Comparison of ENCODE assay signal across 13 cellular contexts in the genomic region with DNA sequence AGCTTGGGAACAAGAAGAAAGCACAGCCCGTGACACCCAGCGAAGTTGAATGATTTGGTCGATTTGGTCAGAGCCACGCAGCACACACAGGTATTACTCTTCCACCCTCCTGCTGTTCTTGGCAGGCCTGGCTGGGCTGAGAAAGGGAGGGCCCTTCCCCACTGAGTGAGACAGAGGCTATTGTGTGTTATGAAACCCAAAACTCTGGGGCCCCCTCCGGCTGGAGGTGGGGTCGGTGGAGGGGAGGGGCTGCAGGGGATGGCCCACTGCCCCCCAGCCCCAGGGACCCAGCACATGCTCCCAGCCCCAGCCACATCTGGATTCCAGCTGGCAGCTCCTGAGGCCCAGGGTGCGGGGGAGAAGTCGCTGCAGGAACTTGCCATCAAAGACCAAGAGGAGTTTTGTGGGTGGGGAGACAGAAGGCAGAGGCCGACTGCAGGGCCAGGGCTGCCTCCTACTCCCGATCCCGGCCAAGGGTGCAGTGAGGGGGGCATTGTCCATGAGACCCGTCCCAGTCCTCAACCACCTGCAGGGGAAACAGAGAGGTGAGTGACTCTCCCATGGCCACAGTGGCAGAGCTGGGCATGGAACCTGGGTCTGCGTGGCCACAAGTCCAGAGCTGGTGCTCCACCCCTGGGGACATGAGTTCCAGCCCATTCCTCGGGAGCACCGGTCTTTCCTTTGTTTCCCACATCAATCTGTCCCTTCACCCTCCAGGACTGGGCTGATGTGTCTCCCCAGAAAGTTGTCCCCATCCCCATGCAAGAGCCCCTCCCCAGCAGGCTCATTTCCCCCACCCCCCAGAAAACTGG. TPM values are rescaled to one million over a fixed set of nuclear protein-coding genes. Genes with fewer than 3 reads are reported as not detected.
DNase-seq lines count a peak whose midpoint lies in the region; ATAC-seq and TF ChIP-seq lines count a peak whose summit lies in the region.
"Had no signal": no experiment of that assay in that cellular context is flagged by ENCODE, and none has a peak within 500 bp of the region (broad histone marks: within the 10 kb centered on the region; RNA-seq: fewer than 3 reads in every experiment).

No MANE protein-coding gene starts in this region.

- intact Hi-C loops in left lung (cut with DNase I): no loop called here
- intact Hi-C loops in PC-9 (cut with micrococcal nuclease; ENCODE audit: unreplicated experiment): no loop called here

- H2AFZ ChIP-seq in PC-9: no peak overlapping the region
- H2AFZ ChIP-seq: parathyroid adenoma had no signal

- H3K27me3 ChIP-seq in left lung (peaks cover 0 to 10% of the 10 kb centered on the region in 2 donors), PC-9 (ENCODE audit: insufficient read depth, low read depth) (peaks cover 13% of the 10 kb centered on the region; the same call in 1 of the 2 replicates)

- peak; percentile 42 for ATAC-seq in left lung

- no peak overlapping the region for H3K4me3 ChIP-seq in left lung
- no peak overlapping the region for H3K4me3 ChIP-seq in PC-9

- H3K9me2 ChIP-seq in PC-9 (ENCODE audit: insufficient read depth): no peaks in the 10 kb centered on the region

- DNase-seq in AG20443 (ENCODE audit: low spot score): peak; percentile 42
- peak; percentile 31 for DNase-seq in NCI-H146 treated with DMSO at 0.1 percent for 48 hours (lab: John Stamatoyannopoulos, UW; ENCODE audit: unreplicated experiment)
- DNase-seq in left lung: no peak
- DNase-seq in SKM-1 treated with dmso at 0.1 percent for 144 hours (lab: John Stamatoyannopoulos, UW; ENCODE audit: unreplicated experiment): no peak
- no peak for DNase-seq in LoVo (ENCODE audit: low spot score)
- DNase-seq in AG08395 (ENCODE audit: low spot score): no peak
- DNase-seq in PC-9: no peak
- DNase-seq: anterior cingulate cortex; NCI-H1436; RPMI8226; stimulated activated CD4-positive, alpha-beta T cell treated with anti-CD3 and anti-CD28 coated beads, Interleukin-4, amount 100 ng/mL, for 4 hours had no signal

- no peaks in the 10 kb centered on the region for H3K4me1 ChIP-seq in left lung
- no peaks in the 10 kb centered on the region for H3K4me1 ChIP-seq in PC-9 (replicated peaks; ENCODE audit: insufficient read depth)
- H3K4me1 ChIP-seq: parathyroid adenoma had no signal

- no peaks in the 10 kb centered on the region for H3K36me3 ChIP-seq in left lung
- no peaks in the 10 kb centered on the region for H3K36me3 ChIP-seq in PC-9 (ENCODE audit: low read depth)

- CTCF ChIA-PET in PC-9 (lab: Charles Lee): no interaction called here

- peaks cover 5% of the 10 kb centered on the region for H3K27me3 Mint-ChIP-seq in brain

- no TSS peak for BruUV-seq in PC-9 (replicated peaks; lab: Mats Ljungman, UMichigan)

- H3K9me3 Mint-ChIP-seq in brain: peaks cover 0 to 2% (median 0%) of the 10 kb centered on the region in 5 experiments

- H3K4me1 Mint-ChIP-seq in brain: peaks cover 33% of the 10 kb centered on the region

- no peaks in the 10 kb centered on the region for H3K36me3 Mint-ChIP-seq in brain

- peak overlapping the region in 2 of 5 experiments; percentile 19 to 28 for H3K4me3 Mint-ChIP-seq in brain

- H4K20me1 ChIP-seq in PC-9 (ENCODE audit: insufficient read depth): no peaks in the 10 kb centered on the region

- POLR2A ChIA-PET in PC-9 (lab: Charles Lee; ENCODE audit: unreplicated experiment): no interaction called here

- no peaks in the 10 kb centered on the region for H3K79me2 ChIP-seq in PC-9 (ENCODE audit: low read depth)
- H3K79me2 ChIP-seq: parathyroid adenoma had no signal

- H3K27ac ChIP-seq in left lung: no peak overlapping the region
- no peak overlapping the region for H3K27ac ChIP-seq in PC-9
- H3K27ac ChIP-seq: parathyroid adenoma had no signal

- TF ChIP-seq CTCF in brain (conservative IDR thresholded peaks at IDR 0.05) (no peak), left lung (IDR thresholded peaks at IDR 0.05) (no peak), PC-9 (conservative IDR thresholded peaks at IDR 0.05) (no peak)

- H3K4me2 ChIP-seq in PC-9: no peak overlapping the region

- H3K9me3 ChIP-seq in left lung (no peaks in the 10 kb centered on the region), PC-9 (ENCODE audit: insufficient read depth, low read depth) (no peaks in the 10 kb centered on the region)

- H3F3A ChIP-seq in PC-9 (ENCODE audit: insufficient read depth, low read depth): no peaks in the 10 kb centered on the region

- H3K27ac Mint-ChIP-seq in brain: peak overlapping the region; percentile 31 to 91 (median 78)

RNA-seq across cellular contexts. Expression of gene TMEM119, which starts 8.7 kb away (rescaled TPM):
- 4.6 TPM for polyA plus RNA-seq in brain (ENCODE audit: insufficient read depth, low read depth, low replicate concordance)
- total RNA-seq in left lung: 10 to 100 TPM; 50.5 to 90.9 TPM
- total RNA-seq in PC-9 (2021): not detected in 2 replicates

RNA-seq across cellular contexts. Expression of gene ISCU, which starts 26.8 kb away (rescaled TPM):
- 108 TPM for polyA plus RNA-seq in brain (ENCODE audit: insufficient read depth, low read depth, low replicate concordance)
- total RNA-seq in left lung: 100 to 1,000 TPM in 1 of 2 donors, 10 to 100 TPM in 1; 97.9 to 147 TPM
- total RNA-seq in PC-9 (2021): 84.8 and 86.7 TPM in 2 replicates

RNA-seq across cellular contexts. Expression of gene SART3, which starts 28.3 kb away (rescaled TPM):
- polyA plus RNA-seq in brain (ENCODE audit: insufficient read depth, low read depth, low replicate concordance): 36.6 TPM
- total RNA-seq in left lung (10 to 100 TPM; 35.1 to 41.7 TPM), PC-9 (2021) (49.3 and 54.3 TPM in 2 replicates)

RNA-seq across cellular contexts. Expression of gene SELPLG, which starts 44.5 kb away (rescaled TPM):
- polyA plus RNA-seq in brain (ENCODE audit: insufficient read depth, low read depth, low replicate concordance): 8.1 TPM
- total RNA-seq in left lung (10 to 100 TPM; 28.3 to 61.0 TPM), PC-9 (2021) (0.35 and 0.96 TPM in 2 replicates)

Comparison
In these comparisons a context has a peak if more than half of its experiments do, and no peak if none do; other contexts are left out.
1. DNase-seq: peak in AG20443 (single experiment) and NCI-H146 treated with DMSO at 0.1 percent for 48 hours (single experiment); none in left lung (0 of 2), SKM-1 treated with dmso at 0.1 percent for 144 hours (single experiment), LoVo (single experiment), AG08395 (single experiment) and PC-9 (0 of 2).
2. RNA of gene TMEM119, which starts 8.7 kb away (total RNA-seq): 50.5 to 90.9 TPM in left lung; not detected in PC-9; every median in the first group is over 10 times any median in the second.